Comparison of ENCODE assay signal across 8 cellular contexts in the genomic region with DNA sequence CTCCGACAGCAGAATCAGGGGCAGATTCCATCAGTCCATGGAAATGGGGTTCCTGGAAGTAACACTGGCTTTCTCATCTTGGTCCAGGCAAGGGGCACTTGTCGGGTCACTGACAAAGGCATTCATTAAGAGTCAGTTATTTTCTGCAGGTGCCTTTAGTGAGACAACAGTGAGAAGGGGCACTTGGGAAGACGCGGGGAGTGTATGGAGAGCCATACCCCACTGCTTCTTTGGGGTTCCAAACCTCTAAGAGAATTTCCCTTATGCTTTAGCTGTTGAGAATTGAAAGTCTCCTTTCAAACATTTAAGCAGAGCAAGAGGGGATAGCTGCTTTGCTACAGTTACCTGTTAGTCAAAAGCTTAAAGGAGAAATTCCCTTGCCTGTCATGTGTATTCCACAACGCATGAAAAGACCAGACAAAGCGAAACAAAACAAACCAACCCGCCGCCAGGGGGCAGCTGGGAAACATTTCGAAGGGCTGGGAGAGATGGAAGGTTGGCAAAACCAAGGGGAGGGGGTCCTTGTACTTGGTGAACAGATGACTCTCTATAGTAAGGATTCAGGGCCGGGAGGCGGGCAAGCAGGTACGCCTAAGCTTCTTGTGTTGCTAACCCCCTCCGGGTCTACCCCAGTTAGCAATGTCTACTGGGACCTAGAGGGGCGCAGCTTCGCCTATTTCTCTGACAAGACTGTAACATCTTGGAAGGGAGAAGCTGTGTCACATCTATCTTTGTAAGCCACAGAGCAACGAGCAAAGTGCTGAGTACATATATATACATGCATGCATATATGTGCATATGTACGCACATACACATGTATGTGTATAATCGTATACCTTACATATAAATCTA.
DNase-seq lines count a peak whose midpoint lies in the region; ATAC-seq and TF ChIP-seq lines count a peak whose summit lies in the region.

No MANE protein-coding gene starts in this region.

- TF ChIP-seq CTCF in RWPE1 (conservative IDR thresholded peaks at IDR 0.05; ENCODE audit: low read depth): no peak
- peak; percentile 25 to 61 (median 40) for TF ChIP-seq CTCF in heart left ventricle (IDR thresholded peaks at IDR 0.05)

- DNase-seq in AML-193 (lab: John Stamatoyannopoulos, UW) (peak; percentile 6 to 19), RWPE1 (ENCODE audit: low spot score) (peak; percentile 8), heart left ventricle (peak in 4 of 5 donors; percentile 10 to 55 (median 30)), NCI-H2227 treated with DMSO at 0.1 percent for 48 hours (lab: John Stamatoyannopoulos, UW) (no peak), GF-D8 (lab: John Stamatoyannopoulos, UW) (no peak)
- peak; percentile 1 to 9 (median 2) for DNase-seq in stimulated activated CD4-positive, alpha-beta T cell treated with anti-CD3 and anti-CD28 coated beads, Interleukin-12 subunit alpha, Interleukin-12 subunit beta, amount 100 ng/mL, for 48 hours (ENCODE audit: low read depth in 2 of 3, low spot score in 1 of 3)

- H3K27ac ChIP-seq in RWPE1: no peak overlapping the region
- no peak overlapping the region for H3K27ac ChIP-seq in heart left ventricle

- no peaks in the 10 kb centered on the region for H3K27me3 ChIP-seq in heart left ventricle

- H3K4me1 ChIP-seq in heart left ventricle: no peaks in the 10 kb centered on the region

- TF ChIP-seq POLR2A in heart left ventricle (IDR thresholded peaks at IDR 0.05): no peak

- CTCF ChIA-PET in RWPE1 (lab: Yijun Ruan, JAX): interaction anchor here (0.8 to 1.3 kb wide), 2 partner anchors 174 to 355 kb away, joined by 3 to 5 read pairs; no protein-coding TSS in a partner anchor

- POLR2A ChIA-PET in RWPE1 (lab: Yijun Ruan, JAX; ENCODE audit: low non-redundant PET): no interaction called here

- H3K36me3 ChIP-seq in heart left ventricle: no peaks in the 10 kb centered on the region

- intact Hi-C loops in heart left ventricle (cut with DNase I): no loop called here

- no peak overlapping the region for H3K4me3 ChIP-seq in heart left ventricle

- H3K9me3 ChIP-seq in heart left ventricle: no peaks in the 10 kb centered on the region

- WGBS in heart left ventricle, 4 donors: 59 to 71% (median 63%) methylated on average over 18 of the region's 18 CpGs

- ATAC-seq in GM21717 (IDR thresholded peaks at IDR 0.05; ENCODE audit: unreplicated experiment): peak; percentile 42
- peak in 1 of 4 donors; percentile 24 for ATAC-seq in heart left ventricle
- ATAC-seq in GM19395 (IDR thresholded peaks at IDR 0.05; ENCODE audit: unreplicated experiment): no peak

Comparison
In these comparisons a context has a peak if more than half of its experiments do, and no peak if none do; other contexts are left out.
1. DNase-seq: peak in AML-193 (2 of 2), RWPE1 (single experiment), heart left ventricle (4 of 5) and stimulated activated CD4-positive, alpha-beta T cell treated with anti-CD3 and anti-CD28 coated beads, Interleukin-12 subunit alpha, Interleukin-12 subunit beta, amount 100 ng/mL, for 48 hours (3 of 3); none in NCI-H2227 treated with DMSO at 0.1 percent for 48 hours (single experiment) and GF-D8 (single experiment).